In the genomic region with DNA sequence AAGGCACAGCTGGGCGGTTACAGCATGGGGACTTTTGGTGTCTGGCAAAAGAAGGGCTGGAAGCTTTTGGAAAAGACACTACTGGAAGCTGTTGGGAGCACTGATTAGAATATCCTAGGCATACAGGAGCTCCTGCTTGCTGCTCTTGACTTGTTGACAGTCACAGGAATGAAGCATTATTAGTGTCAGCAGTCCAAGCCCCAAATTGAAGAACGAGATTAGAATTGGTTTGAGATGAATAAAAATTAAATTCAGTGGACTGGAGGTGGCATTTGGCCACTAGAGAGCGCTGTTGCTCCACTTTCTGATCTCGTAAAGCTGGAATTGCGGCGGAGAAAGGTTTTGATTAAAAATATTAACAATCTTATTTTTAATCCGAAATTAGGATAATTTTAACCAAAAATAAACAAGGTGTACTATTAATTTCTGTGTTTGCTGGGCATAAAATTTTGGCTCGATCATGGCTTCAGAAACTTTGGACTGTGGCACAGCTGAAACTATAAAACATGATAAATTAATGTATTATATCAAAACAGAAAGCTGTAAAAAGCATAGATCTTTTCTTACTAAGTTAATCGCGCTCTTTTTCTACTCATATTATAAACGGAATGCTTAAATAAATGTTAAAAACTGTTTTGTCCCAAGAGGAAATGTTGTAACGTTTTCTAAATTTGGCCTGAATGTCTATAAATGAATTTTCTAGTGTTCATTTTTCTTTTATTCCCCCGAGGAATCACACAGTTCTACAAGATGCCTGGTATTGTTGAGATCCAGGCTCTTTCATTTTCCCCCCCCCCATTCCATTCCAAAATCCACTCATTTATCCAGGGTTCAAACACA, we compare ENCODE assay signal across 8 cellular contexts. TPM values are rescaled to one million over a fixed set of nuclear protein-coding genes. Genes with fewer than 3 reads are reported as not detected.
DNase-seq lines count a peak whose midpoint lies in the region; ATAC-seq and TF ChIP-seq lines count a peak whose summit lies in the region.

No MANE protein-coding gene starts in this region.

- peak; percentile 60 for DNase-seq in Calu3
- DNase-seq in LoVo (ENCODE audit: low spot score) = peak; percentile 59
- DNase-seq in T-helper 2 cell = peak in 4 of 5 experiments; percentile 36 to 55 (median 53)
- DNase-seq in astrocyte of the hippocampus (ENCODE audit: low read depth, low spot score) = peak; percentile 75
- DNase-seq in iris pigment epithelial cell (ENCODE audit: low read depth) = peak; percentile 53
- DNase-seq in stimulated activated CD4-positive, alpha-beta T cell treated with anti-CD3 and anti-CD28 coated beads, Interleukin-1b, Interleukin-23, amount 100 ng/mL, for 48 hours = peak; percentile 34

- intact Hi-C loops in Calu3 (cut with micrococcal nuclease; ENCODE audit: unreplicated experiment) = loop anchor here (1.0 to 10.0 kb wide), 7 partner anchors 425 to 1638 kb away; no protein-coding TSS in a partner anchor

- peak; percentile 73 for TF ChIP-seq CTCF in Calu3 (IDR thresholded peaks at IDR 0.05; ENCODE audit: unreplicated experiment)

- CTCF ChIA-PET in Calu3 (lab: Charles Lee) = interaction anchor here (0.7 to 2.2 kb wide), 11 partner anchors 14 to 1022 kb away, joined by 3 to 16 read pairs (median 4); no protein-coding TSS in a partner anchor

- no peaks in the 10 kb centered on the region for H3K36me3 Mint-ChIP-seq in Calu3 (ENCODE audit: insufficient read depth, unreplicated experiment)

- H3K27me3 Mint-ChIP-seq in Calu3 (ENCODE audit: unreplicated experiment) = no peaks in the 10 kb centered on the region

- ATAC-seq in HG03378 (IDR thresholded peaks at IDR 0.05; ENCODE audit: unreplicated experiment) (no peak), HG03442 (IDR thresholded peaks at IDR 0.05; ENCODE audit: unreplicated experiment) (no peak)

- no peaks in the 10 kb centered on the region for H3K4me1 Mint-ChIP-seq in Calu3 (ENCODE audit: low read depth, unreplicated experiment)

- BruUV-seq in Calu3 (replicated peaks; lab: Mats Ljungman, UMichigan) = no TSS peak

- H3K27ac Mint-ChIP-seq in Calu3 (ENCODE audit: unreplicated experiment) = no peak overlapping the region

- H3K4me3 Mint-ChIP-seq in Calu3 (ENCODE audit: low read depth, unreplicated experiment) = no peak overlapping the region

- H3K9me3 Mint-ChIP-seq in Calu3 (ENCODE audit: low read depth, unreplicated experiment) = no peaks in the 10 kb centered on the region

RNA-seq across cellular contexts. Expression of gene HOXD8, which starts 2.4 kb away (rescaled TPM):
- total RNA-seq in Calu3 (2022) = not detected in 2 replicates

RNA-seq across cellular contexts. Expression of gene HOXD9, which starts 4.6 kb away (rescaled TPM):
- not detected in 2 replicates for total RNA-seq in Calu3 (2022)

RNA-seq across cellular contexts. Expression of gene HOXD10, which starts 10.6 kb away (rescaled TPM):
- not detected in 2 replicates for total RNA-seq in Calu3 (2022)

RNA-seq across cellular contexts. Expression of gene HOXD11, which starts 20.1 kb away (rescaled TPM):
- not detected in 2 replicates for total RNA-seq in Calu3 (2022)

RNA-seq across cellular contexts. Expression of gene HOXD4, which starts 24.2 kb away (rescaled TPM):
- not detected in 2 replicates for total RNA-seq in Calu3 (2022)
